9 cellular contexts compared by ENCODE assay signal in the genomic region with DNA sequence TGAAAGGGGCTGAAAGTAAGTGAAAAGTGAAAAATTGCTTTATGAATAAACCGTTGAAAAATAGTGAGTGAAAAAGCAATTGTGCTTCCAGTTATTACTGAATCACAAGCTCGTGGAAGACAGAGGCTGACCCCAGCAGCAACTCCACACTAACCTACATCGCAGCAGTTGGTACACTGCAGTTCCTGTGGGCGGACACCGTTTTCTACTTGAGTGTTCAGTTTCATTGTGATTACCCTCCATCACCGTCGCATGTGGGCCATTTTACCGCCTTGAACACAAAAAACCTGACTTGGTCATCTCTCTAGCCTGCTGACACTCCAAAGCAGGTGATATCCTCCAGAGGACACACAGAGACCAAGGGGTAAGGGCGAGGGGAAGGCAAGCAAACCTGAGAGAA. TPM values are rescaled to one million over a fixed set of nuclear protein-coding genes. Genes with fewer than 3 reads are reported as not detected.
DNase-seq lines count a peak whose midpoint lies in the region; ATAC-seq lines count a peak whose summit lies in the region.
"Had no signal": no experiment of that assay in that cellular context is flagged by ENCODE, and none has a peak within 500 bp of the region (broad histone marks: within the 10 kb centered on the region; RNA-seq: fewer than 3 reads in every experiment).

No MANE protein-coding gene starts in this region.

- H3K4me3 Mint-ChIP-seq in stimulated activated effector memory CD8-positive, alpha-beta T cell treated with anti-CD3 and anti-CD28 coated beads, Interleukin-12 subunit alpha, Interleukin-12 subunit beta, amount 100 ng/mL, for 72 hours, result peak overlapping the region; percentile 34

- peak overlapping the region; percentile 73 for H3K27ac Mint-ChIP-seq in stimulated activated effector memory CD8-positive, alpha-beta T cell treated with anti-CD3 and anti-CD28 coated beads, Interleukin-12 subunit alpha, Interleukin-12 subunit beta, amount 100 ng/mL, for 72 hours

- DNase-seq in NK-92 treated with Interleukin-12 subunit alpha and Interleukin-12 subunit beta, amount 100 ng/mL, for 24 hours (lab: John Stamatoyannopoulos, UW), result peak; percentile 32
- no peak for DNase-seq in NK-92 (lab: John Stamatoyannopoulos, UW; ENCODE audit: unreplicated experiment)
- DNase-seq in activated CD8-positive, alpha-beta memory T cell treated with anti-CD3 and anti-CD28 coated beads, Interleukin-2, amount 50 U/mL, for 24 hours (ENCODE audit: extremely low read depth), result peak; percentile 52
- DNase-seq in stimulated activated effector memory CD8-positive, alpha-beta T cell treated with anti-CD3 and anti-CD28 coated beads, Interleukin-12 subunit alpha, Interleukin-12 subunit beta, amount 100 ng/mL, for 72 hours (ENCODE audit: low spot score in 2 of 2), result peak; percentile 49 to 90
- no peak for DNase-seq in NCI-H2196 (lab: John Stamatoyannopoulos, UW; ENCODE audit: unreplicated experiment)
- no peak for DNase-seq in NCI-H748 treated with DMSO at 0.1 percent for 48 hours (lab: John Stamatoyannopoulos, UW)
- no peak for DNase-seq in HT-29 (ENCODE audit: low spot score)
- DNase-seq: KG1 had no signal

- H3K4me1 Mint-ChIP-seq in stimulated activated effector memory CD8-positive, alpha-beta T cell treated with anti-CD3 and anti-CD28 coated beads, Interleukin-12 subunit alpha, Interleukin-12 subunit beta, amount 100 ng/mL, for 72 hours, result peaks cover 94% of the 10 kb centered on the region

- H3K9me3 Mint-ChIP-seq in stimulated activated effector memory CD8-positive, alpha-beta T cell treated with anti-CD3 and anti-CD28 coated beads, Interleukin-12 subunit alpha, Interleukin-12 subunit beta, amount 100 ng/mL, for 72 hours, result no peaks in the 10 kb centered on the region

- peak; percentile 81 for ATAC-seq in HG03095 (IDR thresholded peaks at IDR 0.05; ENCODE audit: unreplicated experiment)
- ATAC-seq in stimulated activated effector memory CD8-positive, alpha-beta T cell treated with anti-CD3 and anti-CD28 coated beads, Interleukin-12 subunit alpha, Interleukin-12 subunit beta, amount 100 ng/mL, for 72 hours, result peak; percentile 93

- peaks cover 30% of the 10 kb centered on the region for H3K36me3 Mint-ChIP-seq in stimulated activated effector memory CD8-positive, alpha-beta T cell treated with anti-CD3 and anti-CD28 coated beads, Interleukin-12 subunit alpha, Interleukin-12 subunit beta, amount 100 ng/mL, for 72 hours

RNA-seq across cellular contexts. Expression of gene PRDM1, which starts 28.4 kb away (rescaled TPM):
- total RNA-seq in HT-29 (2014; rRNA removed; shearing (Covaris generic)), result 1.4 TPM in 1 of 2 replicates, not detected in the other

Comparison
In these comparisons a context has a peak if more than half of its experiments do, and no peak if none do; other contexts are left out.
1. DNase-seq: peak in NK-92 treated with Interleukin-12 subunit alpha and Interleukin-12 subunit beta, amount 100 ng/mL, for 24 hours (single experiment), activated CD8-positive, alpha-beta memory T cell treated with anti-CD3 and anti-CD28 coated beads, Interleukin-2, amount 50 U/mL, for 24 hours (single experiment) and stimulated activated effector memory CD8-positive, alpha-beta T cell treated with anti-CD3 and anti-CD28 coated beads, Interleukin-12 subunit alpha, Interleukin-12 subunit beta, amount 100 ng/mL, for 72 hours (2 of 2); none in NK-92 (single experiment), NCI-H2196 (single experiment), NCI-H748 treated with DMSO at 0.1 percent for 48 hours (single experiment) and HT-29 (single experiment).